Comparison of ENCODE assay signal across 11 cellular contexts in genomic region chr2:44237221-44237620, GRCh38. TPM values are rescaled to one million over a fixed set of nuclear protein-coding genes. Genes with fewer than 3 reads are reported as not detected.
DNase-seq lines count a peak whose midpoint lies in the region; ATAC-seq lines count a peak whose summit lies in the region.
"Had no signal": no experiment of that assay in that cellular context is flagged by ENCODE, and none has a peak within 500 bp of the region (broad histone marks: within the 10 kb centered on the region; RNA-seq: fewer than 3 reads in every experiment).

No MANE protein-coding gene starts in this region.

- peak; percentile 4 for DNase-seq in DMS153 (lab: John Stamatoyannopoulos, UW)
- no peak for DNase-seq in DMS153 treated with DMSO at 0.1 percent for 48 hours (lab: John Stamatoyannopoulos, UW; ENCODE audit: unreplicated experiment)
- DNase-seq in T-helper 17 cell = no peak
- no peak for DNase-seq in natural killer cell treated with Interleukin-12 subunit alpha and Interleukin-12 subunit beta and Interleukin-15 and Interleukin-18, amount 100 ng/mL, for 72 hours (ENCODE audit: low spot score)
- no peak for DNase-seq in NCI-H446 (lab: John Stamatoyannopoulos, UW)
- DNase-seq in Right ventricle myocardium inferior (ENCODE audit: missing footprints) = no peak
- DNase-seq: midbrain, NCI-H1417, SW 1271 had no signal

- H3K9me3 Mint-ChIP-seq in natural killer cell treated with Interleukin-12 subunit alpha and Interleukin-12 subunit beta and Interleukin-15 and Interleukin-18, amount 100 ng/mL, for 72 hours = no peaks in the 10 kb centered on the region

- intact Hi-C loops in Right ventricle myocardium inferior (cut with DNase I) = no loop called here

- no peaks in the 10 kb centered on the region for H3K27me3 Mint-ChIP-seq in T-helper 17 cell
- H3K27me3 Mint-ChIP-seq in natural killer cell treated with Interleukin-12 subunit alpha and Interleukin-12 subunit beta and Interleukin-15 and Interleukin-18, amount 100 ng/mL, for 72 hours = no peaks in the 10 kb centered on the region

- H3K4me3 Mint-ChIP-seq in T-helper 17 cell = peak overlapping the region; percentile 83
- H3K4me3 Mint-ChIP-seq in natural killer cell treated with Interleukin-12 subunit alpha and Interleukin-12 subunit beta and Interleukin-15 and Interleukin-18, amount 100 ng/mL, for 72 hours = peak overlapping the region; percentile 26

- ATAC-seq in GM21619 (IDR thresholded peaks at IDR 0.05; ENCODE audit: unreplicated experiment) (peak; percentile 70), T-helper 17 cell (peak; percentile 91), GM21515 (IDR thresholded peaks at IDR 0.05; ENCODE audit: unreplicated experiment) (no peak), Right ventricle myocardium inferior (no peak)
- peak in 1 of 2 donors; percentile 66 for ATAC-seq in natural killer cell treated with Interleukin-12 subunit alpha and Interleukin-12 subunit beta and Interleukin-15 and Interleukin-18, amount 100 ng/mL, for 72 hours

- H3K4me1 Mint-ChIP-seq in T-helper 17 cell = peaks cover 16% of the 10 kb centered on the region
- H3K4me1 Mint-ChIP-seq in natural killer cell treated with Interleukin-12 subunit alpha and Interleukin-12 subunit beta and Interleukin-15 and Interleukin-18, amount 100 ng/mL, for 72 hours (ENCODE audit: low read depth in 2 of 2) = peaks cover 12 to 20% of the 10 kb centered on the region in 2 donors

- H3K27ac Mint-ChIP-seq in T-helper 17 cell = peak overlapping the region; percentile 83
- H3K27ac Mint-ChIP-seq in natural killer cell treated with Interleukin-12 subunit alpha and Interleukin-12 subunit beta and Interleukin-15 and Interleukin-18, amount 100 ng/mL, for 72 hours = peak overlapping the region; percentile 7 to 26

- no peaks in the 10 kb centered on the region for H3K9me3 ChIP-seq in T-helper 17 cell (ENCODE audit: control insufficient read depth, low read length, poor library complexity, severe bottlenecking)

- H3K36me3 Mint-ChIP-seq in T-helper 17 cell (ENCODE audit: low read depth) = no peaks in the 10 kb centered on the region
- H3K36me3 Mint-ChIP-seq in natural killer cell treated with Interleukin-12 subunit alpha and Interleukin-12 subunit beta and Interleukin-15 and Interleukin-18, amount 100 ng/mL, for 72 hours = no peaks in the 10 kb centered on the region

RNA-seq across cellular contexts. Expression of gene SLC3A1, which starts 38.1 kb away (rescaled TPM):
- total RNA-seq in T-helper 17 cell = under 1 TPM; 0.32 to 0.55 TPM
- total RNA-seq in natural killer cell treated with Interleukin-12 subunit alpha and Interleukin-12 subunit beta and Interleukin-15 and Interleukin-18, amount 100 ng/mL, for 72 hours = under 1 TPM in 1 of 2 donors, not detected in 1; 0.59 TPM
- not detected for total RNA-seq in Right ventricle myocardium inferior

Comparison
In these comparisons a context has a peak if more than half of its experiments do, and no peak if none do; other contexts are left out.
1. ATAC-seq: peak in GM21619 (single experiment) and T-helper 17 cell (single experiment); none in GM21515 (single experiment) and Right ventricle myocardium inferior (single experiment).